ENCODE assay signal across 18 cellular contexts in the genomic region with DNA sequence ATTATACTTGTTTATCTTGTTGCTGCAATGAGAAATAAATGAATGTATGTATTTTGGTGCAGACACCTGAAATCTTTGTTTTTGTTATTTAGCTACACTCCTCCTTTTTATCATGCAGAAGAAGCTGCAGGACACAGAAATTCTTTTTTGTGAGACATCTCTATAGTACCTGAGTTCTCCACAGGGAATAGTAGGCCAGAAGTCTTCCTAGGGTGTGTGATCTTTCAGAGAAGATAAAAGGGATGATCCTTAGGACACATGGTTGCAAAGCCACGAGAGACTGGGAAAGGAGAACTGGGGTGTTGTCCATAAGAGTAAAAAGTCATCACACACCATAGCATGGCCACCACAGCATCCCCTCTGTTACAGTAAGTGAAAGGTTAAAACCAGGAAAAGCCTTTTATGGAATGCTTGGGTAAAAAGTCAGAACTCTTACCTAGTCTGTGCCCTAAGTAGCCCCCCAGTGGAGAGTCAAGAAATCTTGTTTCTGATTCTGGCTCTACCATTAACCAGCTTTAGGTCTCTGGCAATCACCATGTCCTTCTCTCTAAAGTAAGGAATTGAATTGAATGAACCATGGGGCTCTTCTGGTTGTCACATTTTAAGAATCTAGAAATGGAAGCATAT. TPM values are rescaled to one million over a fixed set of nuclear protein-coding genes. Genes with fewer than 3 reads are reported as not detected.
DNase-seq lines count a peak whose midpoint lies in the region; ATAC-seq, FAIRE-seq and TF ChIP-seq lines count a peak whose summit lies in the region.
"Had no signal": no experiment of that assay in that cellular context is flagged by ENCODE, and none has a peak within 500 bp of the region (broad histone marks: within the 10 kb centered on the region; RNA-seq: fewer than 3 reads in every experiment).

No MANE protein-coding gene starts in this region.

- H3K4me2 ChIP-seq in OCI-LY3 (ENCODE audit: low read length) = no peak overlapping the region
- H3K4me2 ChIP-seq in HepG2 (ENCODE audit: low read depth, low read length) = no peak overlapping the region
- no peak overlapping the region for H3K4me2 ChIP-seq in mammary epithelial cell (ENCODE audit: insufficient read depth, low read depth, low read length)

- H3K27ac ChIP-seq in OCI-LY3 (ENCODE audit: low read length) (no peak overlapping the region), HepG2 (ENCODE audit: extremely low read length, insufficient read depth, low read length) (no peak overlapping the region), mammary epithelial cell (ENCODE audit: insufficient read depth, low read depth, low read length) (no peak overlapping the region), upper lobe of right lung (no peak overlapping the region)
- H3K27ac ChIP-seq: SJCRH30 had no signal

- H3K9me3 ChIP-seq in OCI-LY3 (ENCODE audit: insufficient read depth, low read length) = no peaks in the 10 kb centered on the region
- no peaks in the 10 kb centered on the region for H3K9me3 ChIP-seq in HepG2 (ENCODE audit: low read length)
- no peaks in the 10 kb centered on the region for H3K9me3 ChIP-seq in mammary epithelial cell (replicated peaks; ENCODE audit: insufficient read depth, low read length)
- H3K9me3 ChIP-seq in upper lobe of right lung = no peaks in the 10 kb centered on the region
- H3K9me3 ChIP-seq: HAP-1 had no signal

- H3K79me2 ChIP-seq in OCI-LY3 (ENCODE audit: low read length) (no peaks in the 10 kb centered on the region), HepG2 (ENCODE audit: insufficient read depth, low read length) (no peaks in the 10 kb centered on the region), mammary epithelial cell (ENCODE audit: insufficient read depth, low read length) (no peaks in the 10 kb centered on the region)

- DNase-seq in H7 = peak; percentile 11
- DNase-seq in astrocyte of the spinal cord (ENCODE audit: low read depth, low spot score) = no peak
- DNase-seq in HepG2 (ENCODE audit: low spot score) = no peak
- DNase-seq in mammary epithelial cell = no peak
- DNase-seq in upper lobe of right lung = no peak
- DNase-seq: C1 segment of cervical spinal cord, KG1, NCI-H1092 treated with DMSO at 0.1 percent for 48 hours, NCI-H1694, NCI-H2107, NCI-H2227 treated with DMSO at 0.1 percent for 48 hours, NCI-H524, SJCRH30 had no signal

- ATAC-seq in HepG2 (no peak), GM18868 (IDR thresholded peaks at IDR 0.05; ENCODE audit: unreplicated experiment) (no peak), upper lobe of right lung (no peak)

- dilution Hi-C loops in mammary epithelial cell (cut with HindIII; ENCODE audit: low sequenced_read_pairs) = no loop called here

- H3K36me3 ChIP-seq in H7 (replicated peaks; ENCODE audit: control insufficient read depth, insufficient read depth, low read length) = no peaks in the 10 kb centered on the region
- no peaks in the 10 kb centered on the region for H3K36me3 ChIP-seq in OCI-LY3 (replicated peaks; ENCODE audit: low read depth, low read length)
- peaks cover 0 to 2% of the 10 kb centered on the region in 2 experiments; a peak in 1 of 5 replicates for H3K36me3 ChIP-seq in HepG2 (replicated peaks in 1 of 2; ENCODE audit: control insufficient read depth in 1 of 2, insufficient read depth in 2 of 2, low read length in 2 of 2)
- H3K36me3 ChIP-seq in mammary epithelial cell (ENCODE audit: insufficient read depth, low read length) = peaks cover 2% of the 10 kb centered on the region
- no peaks in the 10 kb centered on the region for H3K36me3 ChIP-seq in upper lobe of right lung
- H3K36me3 ChIP-seq: HAP-1, SJCRH30 had no signal

- H2AFZ ChIP-seq in OCI-LY3 (ENCODE audit: low read depth, low read length) (no peak overlapping the region), HepG2 (ENCODE audit: low read length) (no peak overlapping the region), mammary epithelial cell (ENCODE audit: low read depth, low read length) (no peak overlapping the region)

- intact Hi-C loops in HepG2 (cut with micrococcal nuclease; ENCODE audit: unreplicated experiment) = no loop called here
- intact Hi-C loops in mammary epithelial cell (cut with micrococcal nuclease) = no loop called here
- intact Hi-C loops in upper lobe of right lung (cut with DNase I) = no loop called here

- TF ChIP-seq RAD21 in HepG2 (CRISPR knock-in tag; IDR thresholded peaks at IDR 0.05) = no peak

- H3K4me1 ChIP-seq in OCI-LY3 (ENCODE audit: low read length) (no peaks in the 10 kb centered on the region), HepG2 (ENCODE audit: insufficient read depth, low read length) (no peaks in the 10 kb centered on the region), mammary epithelial cell (ENCODE audit: insufficient read depth, low read length) (no peaks in the 10 kb centered on the region), upper lobe of right lung (no peaks in the 10 kb centered on the region)
- H3K4me1 ChIP-seq: HAP-1, SJCRH30 had no signal

- TF ChIP-seq CTCF in OCI-LY3 (IDR thresholded peaks at IDR 0.05; ENCODE audit: low read depth, low read length) = peak; percentile 4; the same call in 1 of the 2 replicates
- peak; percentile 1 for TF ChIP-seq CTCF in astrocyte of the spinal cord (IDR thresholded peaks at IDR 0.05; ENCODE audit: low read depth, low read length)
- TF ChIP-seq CTCF in HepG2 (CRISPR knock-in tag; IDR thresholded peaks at IDR 0.05) = no peak
- no peak for TF ChIP-seq CTCF in mammary epithelial cell (conservative IDR thresholded peaks at IDR 0.05 in 1 of 2, IDR thresholded peaks at IDR 0.05 in 1 of 2; ENCODE audit: extremely low read depth in 1 of 2, insufficient read depth in 1 of 2, low read depth in 1 of 2, low read length in 2 of 2)
- no peak for TF ChIP-seq CTCF in upper lobe of right lung (IDR thresholded peaks at IDR 0.05)

- TF ChIP-seq POLR2A in HepG2 (IDR thresholded peaks at IDR 0.05; ENCODE audit: insufficient read depth in 1 of 2, low read depth in 2 of 2, low read length in 2 of 2) = no peak

- no TSS peak for BruUV-seq in HepG2 (replicated peaks; lab: Mats Ljungman, UMichigan)
- BruUV-seq in mammary epithelial cell (replicated peaks; lab: Mats Ljungman, UMichigan) = no TSS peak

- H3K9ac ChIP-seq in OCI-LY3 (ENCODE audit: low read length) (no peak overlapping the region), HepG2 (ENCODE audit: insufficient read depth, low read depth, low read length) (no peak overlapping the region), mammary epithelial cell (ENCODE audit: insufficient read depth, low read length) (no peak overlapping the region)

- in situ Hi-C loops in astrocyte of the spinal cord (cut with HindIII; ENCODE audit: low sequenced_read_pairs) = no loop called here
- in situ Hi-C loops in HepG2 (cut with HindIII; ENCODE audit: extremely low pct_ligation_motif_present, low pct_unique_long_range_greater_than_20kb) = loop anchor here (25.0 kb wide), 1 partner anchor 740 kb away; no protein-coding TSS in a partner anchor
- in situ Hi-C loops in mammary epithelial cell (cut with MboI; ENCODE audit: low sequenced_read_pairs in 2 of 2) = no loop called here

- H4K20me1 ChIP-seq in OCI-LY3 (ENCODE audit: insufficient read depth, low read length) (no peaks in the 10 kb centered on the region), HepG2 (ENCODE audit: insufficient read depth, low read length) (no peaks in the 10 kb centered on the region), mammary epithelial cell (ENCODE audit: insufficient read depth, low read length) (no peaks in the 10 kb centered on the region)

- CTCF ChIA-PET in HepG2 (lab: Yijun Ruan, JAX; ENCODE audit: low intra/inter-chr PET ratio, low total read pairs) (no interaction called here), mammary epithelial cell (lab: Charles Lee; ENCODE audit: low non-redundant PET) (interaction anchor here (0.7 kb wide), 1 partner anchor 115 kb away, joined by 3 read pairs; no protein-coding TSS in a partner anchor)

- TF ChIP-seq EP300 in HepG2 (IDR thresholded peaks at IDR 0.05; ENCODE audit: low read depth in 2 of 2, low read length in 2 of 2) = no peak
- TF ChIP-seq EP300 in HepG2 (CRISPR knock-in tag; IDR thresholded peaks at IDR 0.05; ENCODE audit: borderline replicate concordance) = no peak

- POLR2A ChIA-PET in HepG2 (lab: Yijun Ruan, JAX) = no interaction called here

- H3K27me3 ChIP-seq in H7 (ENCODE audit: control insufficient read depth, insufficient read depth, low read length) (no peaks in the 10 kb centered on the region), OCI-LY3 (ENCODE audit: low read depth, low read length) (no peaks in the 10 kb centered on the region), HepG2 (ENCODE audit: control insufficient read depth in 1 of 2, insufficient read depth in 2 of 2, low read length in 2 of 2) (no peaks in the 10 kb centered on the region), mammary epithelial cell (ENCODE audit: insufficient read depth, low read length) (no peaks in the 10 kb centered on the region), upper lobe of right lung (no peaks in the 10 kb centered on the region)
- H3K27me3 ChIP-seq: SJCRH30 had no signal

- FAIRE-seq in HepG2 (lab: Jason Lieb, UNC) = no peak

- H3K4me3 ChIP-seq in H7 (ENCODE audit: insufficient read depth, low read depth, low read length) = no peak overlapping the region
- H3K4me3 ChIP-seq in OCI-LY3 (ENCODE audit: low read length) = no peak overlapping the region
- no peak overlapping the region for H3K4me3 ChIP-seq in astrocyte of the spinal cord (ENCODE audit: low read depth, low read length)
- H3K4me3 ChIP-seq in HepG2 (replicated peaks in 1 of 3; ENCODE audit: insufficient read depth in 1 of 3, low read depth in 2 of 3, low read length in 3 of 3) = no peak overlapping the region
- H3K4me3 ChIP-seq in mammary epithelial cell (replicated peaks in 1 of 3; ENCODE audit: insufficient read depth in 1 of 3, low read depth in 2 of 3, low read length in 3 of 3) = no peak overlapping the region
- H3K4me3 ChIP-seq in upper lobe of right lung = no peak overlapping the region
- H3K4me3 ChIP-seq: HAP-1, SJCRH30 had no signal

- 38% methylated on average over 1 of the region's 1 CpG for WGBS in HepG2 (ENCODE audit: low lambda C conversion rate)
- 100% methylated on average over 1 of the region's 1 CpG for WGBS in mammary epithelial cell (ENCODE audit: low coverage, missing lambda C conversion rate)

RNA-seq across cellular contexts. Expression of a gene that starts 31.9 kb away (rescaled TPM):
- total RNA-seq in H7 (2014; rRNA removed; shearing (Covaris generic)) = not detected in 2 replicates
- not detected in 2 replicates for total RNA-seq in HepG2 (2016; rRNA removed; fragmentation: Illumina TruSeq; extraction: Trizol)
- total RNA-seq in HepG2 (2016; cell fraction: cytosol; rRNA removed; fragmentation: Illumina TruSeq; extraction: Trizol; ENCODE audit: low read depth) = not detected in 2 replicates
- not detected in 2 replicates for total RNA-seq in HepG2 (2016; cell fraction: insoluble cytoplasmic fraction; rRNA removed; fragmentation: Illumina TruSeq; extraction: Trizol)
- not detected in 2 replicates for total RNA-seq in HepG2 (2016; cell fraction: membrane; rRNA removed; fragmentation: Illumina TruSeq; extraction: Trizol)
- not detected in 2 replicates for total RNA-seq in HepG2 (2016; cell fraction: nucleus; rRNA removed; fragmentation: Illumina TruSeq; extraction: Trizol)
- not detected in 2 replicates for polyA plus RNA-seq in HepG2 (2011; rRNA removed)
- not detected in 2 replicates for polyA plus RNA-seq in HepG2 (2011; cell fraction: cytosol; rRNA removed)
- not detected in 2 replicates for polyA plus RNA-seq in HepG2 (2011; cell fraction: nucleus; rRNA removed)
- not detected in 2 replicates for polyA plus RNA-seq in HepG2 (2012)
- polyA plus RNA-seq in HepG2 (2016; cell fraction: cytosol; fragmentation: Illumina TruSeq; extraction: Trizol; ENCODE audit: low read depth) = not detected in 2 replicates
- not detected in 2 replicates for polyA plus RNA-seq in HepG2 (2016; cell fraction: insoluble cytoplasmic fraction; fragmentation: Illumina TruSeq; extraction: Trizol; ENCODE audit: low read depth)
- not detected in 2 replicates for polyA plus RNA-seq in HepG2 (2016; cell fraction: membrane; fragmentation: Illumina TruSeq; extraction: Trizol; ENCODE audit: low read depth)
- polyA plus RNA-seq in HepG2 (2016; cell fraction: nucleus; fragmentation: Illumina TruSeq; extraction: Trizol; ENCODE audit: insufficient read depth, low read depth) = not detected in 2 replicates
- polyA minus RNA-seq in HepG2 (2011; rRNA and poly(A)+ RNA removed; ENCODE audit: low replicate concordance) = not detected in 2 replicates
- polyA minus RNA-seq in HepG2 (2011; cell fraction: cytosol; rRNA and poly(A)+ RNA removed) = not detected in 2 replicates
- polyA minus RNA-seq in HepG2 (2011; cell fraction: nucleus; rRNA and poly(A)+ RNA removed) = not detected in 2 replicates
- under 1 TPM in 1 of 2 donors, not detected in 1; 0.17 TPM for total RNA-seq in mammary epithelial cell
- polyA plus RNA-seq in mammary epithelial cell = 0.07 TPM
- not detected for polyA minus RNA-seq in mammary epithelial cell
- total RNA-seq in upper lobe of right lung = not detected
- total RNA-seq: Daoy, M059J, SJCRH30 had no signal

Comparison
In these comparisons a context has a peak if more than half of its experiments do, and no peak if none do; other contexts are left out.
1. CTCF ChIP-seq: peak in OCI-LY3 (single experiment) and astrocyte of the spinal cord (single experiment); none in HepG2 (single experiment), mammary epithelial cell (0 of 2) and upper lobe of right lung (single experiment).